20 cellular contexts compared by ENCODE assay signal in the genomic region with DNA sequence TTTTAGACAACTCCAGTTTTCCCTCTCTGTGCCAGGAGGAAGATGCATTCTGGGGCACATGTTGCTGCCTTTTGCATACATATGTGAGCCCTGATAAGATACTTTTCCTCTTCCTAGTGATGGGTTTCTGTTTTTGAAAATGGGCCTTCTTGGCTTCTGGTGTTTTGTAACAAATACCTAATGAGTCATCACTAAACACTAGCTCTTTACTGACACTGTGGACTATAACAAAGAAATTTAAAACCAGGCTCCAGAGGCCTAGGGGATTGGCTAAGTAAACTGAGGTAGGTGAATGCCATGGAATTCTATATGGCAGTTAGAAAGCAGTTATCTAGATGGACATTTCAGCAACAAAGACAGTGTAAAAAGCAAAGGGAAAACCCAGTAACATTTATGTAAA.
A peak's percentile ranks its signal among the peaks of the same experiment; 100 is the strongest.
DNase-seq lines count a peak whose midpoint lies in the region; ATAC-seq, FAIRE-seq and TF ChIP-seq lines count a peak whose summit lies in the region.
"Had no signal": no experiment of that assay in that cellular context is flagged by ENCODE, and none has a peak within 500 bp of the region (broad histone marks: within the 10 kb centered on the region; RNA-seq: fewer than 3 reads in every experiment).

No MANE protein-coding gene starts in this region.

- H3K27ac ChIP-seq in fibroblast of lung (ENCODE audit: insufficient read depth, low read length) (no peak overlapping the region), Karpas-422 (ENCODE audit: low read length) (no peak overlapping the region)
- H3K27ac ChIP-seq: C4-2B had no signal

- no peaks in the 10 kb centered on the region for H3K9me3 ChIP-seq in fibroblast of lung (ENCODE audit: control insufficient read depth, insufficient read depth, low read depth, low read length)
- no peaks in the 10 kb centered on the region for H3K9me3 ChIP-seq in Karpas-422 (ENCODE audit: low read length)
- H3K9me3 ChIP-seq: tibial nerve had no signal

- FAIRE-seq in HTR-8/SVneo (lab: Jason Lieb, UNC), result no peak
- FAIRE-seq: GM12891 had no signal

- H3K4me3 ChIP-seq in fibroblast of lung (replicated peaks in 1 of 4; ENCODE audit: control extremely low read depth in 1 of 4, insufficient read depth in 1 of 4, low read depth in 3 of 4, low read length in 4 of 4) (no peak overlapping the region), Karpas-422 (ENCODE audit: low read length) (no peak overlapping the region)
- H3K4me3 ChIP-seq: tibial nerve had no signal

- H4K20me1 ChIP-seq in fibroblast of lung (ENCODE audit: control insufficient read depth, extremely low read depth, insufficient read depth, low read length) (no peaks in the 10 kb centered on the region), Karpas-422 (ENCODE audit: insufficient read depth, low read depth, low read length) (no peaks in the 10 kb centered on the region)

- H3K36me3 ChIP-seq in fibroblast of lung (ENCODE audit: control insufficient read depth, insufficient read depth, low read length), result no peaks in the 10 kb centered on the region
- H3K36me3 ChIP-seq in Karpas-422 (ENCODE audit: insufficient read depth, low read length), result no peaks in the 10 kb centered on the region
- H3K36me3 ChIP-seq: tibial nerve had no signal

- no peaks in the 10 kb centered on the region for H3K9me2 ChIP-seq in Karpas-422 (replicated peaks; ENCODE audit: insufficient read depth, low read length)

- H3K9me3 Mint-ChIP-seq in stimulated activated naive CD8-positive, alpha-beta T cell treated with anti-CD3 and anti-CD28 coated beads, Interleukin-15, amount 100 ng/mL, for 72 hours, result no peaks in the 10 kb centered on the region
- H3K9me3 Mint-ChIP-seq: activated naive CD4-positive, alpha-beta T cell treated with anti-CD3 and anti-CD28 coated beads for 36 hours had no signal

- ATAC-seq in SK-N-SH treated with all-trans-retinoic acid at 6 μM for 48 hours (peak; percentile 76), HG02610 (IDR thresholded peaks at IDR 0.05; ENCODE audit: unreplicated experiment) (no peak)
- ATAC-seq in stimulated activated naive CD8-positive, alpha-beta T cell treated with anti-CD3 and anti-CD28 coated beads, Interleukin-15, amount 100 ng/mL, for 72 hours, result no peak

- H3K4me2 ChIP-seq in fibroblast of lung (ENCODE audit: extremely low read depth, insufficient read depth, low read length) (no peak overlapping the region), Karpas-422 (ENCODE audit: low read depth, low read length, poor library complexity, severe bottlenecking) (no peak overlapping the region)

- DNase-seq in GM04503 (ENCODE audit: low read depth), result peak; percentile 26
- DNase-seq in fibroblast of lung (ENCODE audit: low read depth in 2 of 2), result peak; percentile 57 to 59
- peak; percentile 13 for DNase-seq in stromal cell of bone marrow (ENCODE audit: low read depth)
- DNase-seq in HTR-8/SVneo (ENCODE audit: insufficient read length, low spot score), result no peak
- no peak for DNase-seq in Karpas-422
- DNase-seq in stimulated activated naive CD8-positive, alpha-beta T cell treated with anti-CD3 and anti-CD28 coated beads, Interleukin-15, amount 100 ng/mL, for 72 hours, result no peak
- DNase-seq: activated CD8-positive, alpha-beta memory T cell treated with anti-CD3 and anti-CD28 coated beads, Interleukin-2, amount 50 U/mL, for 4 hours; activated naive CD4-positive, alpha-beta T cell treated with anti-CD3 and anti-CD28 coated beads for 36 hours; DND-41; KG1; NCI-H1417 treated with DMSO at 0.1 percent for 48 hours; NCI-H446; OCI-M1; posterior cingulate gyrus; T-helper 1 cell had no signal

- H3K4me1 Mint-ChIP-seq in stimulated activated naive CD8-positive, alpha-beta T cell treated with anti-CD3 and anti-CD28 coated beads, Interleukin-15, amount 100 ng/mL, for 72 hours, result no peaks in the 10 kb centered on the region

- H3K27me3 Mint-ChIP-seq in stimulated activated naive CD8-positive, alpha-beta T cell treated with anti-CD3 and anti-CD28 coated beads, Interleukin-15, amount 100 ng/mL, for 72 hours, result peaks cover 27% of the 10 kb centered on the region

- H3K4me3 Mint-ChIP-seq in stimulated activated naive CD8-positive, alpha-beta T cell treated with anti-CD3 and anti-CD28 coated beads, Interleukin-15, amount 100 ng/mL, for 72 hours, result no peak overlapping the region
- H3K4me3 Mint-ChIP-seq: activated naive CD4-positive, alpha-beta T cell treated with anti-CD3 and anti-CD28 coated beads for 36 hours had no signal

- no peak overlapping the region for H2AFZ ChIP-seq in fibroblast of lung (ENCODE audit: low read length)
- no peak overlapping the region for H2AFZ ChIP-seq in Karpas-422 (ENCODE audit: low read length)

- no peaks in the 10 kb centered on the region for H3K27me3 ChIP-seq in fibroblast of lung (ENCODE audit: control insufficient read depth, insufficient read depth, low read length)
- H3K27me3 ChIP-seq in Karpas-422 (ENCODE audit: low read length), result no peaks in the 10 kb centered on the region
- H3K27me3 ChIP-seq: tibial nerve had no signal

- H3K4me1 ChIP-seq in fibroblast of lung (ENCODE audit: control insufficient read depth, extremely low read depth, insufficient read depth, low read length) (peaks cover 3% of the 10 kb centered on the region), Karpas-422 (ENCODE audit: low read length) (no peaks in the 10 kb centered on the region)

- TF ChIP-seq CTCF in fibroblast of lung (conservative IDR thresholded peaks at IDR 0.05 in 1 of 2, IDR thresholded peaks at IDR 0.05 in 1 of 2; ENCODE audit: low read depth in 1 of 2, low read length in 2 of 2), result no peak

- H3K79me2 ChIP-seq in fibroblast of lung (ENCODE audit: control insufficient read depth, insufficient read depth, low read length) (no peaks in the 10 kb centered on the region), Karpas-422 (ENCODE audit: low read length) (no peaks in the 10 kb centered on the region)

- H3K9ac ChIP-seq in fibroblast of lung (ENCODE audit: insufficient read depth, low read length) (no peak overlapping the region), Karpas-422 (ENCODE audit: low read length) (no peak overlapping the region)

- H3K27ac Mint-ChIP-seq in stimulated activated naive CD8-positive, alpha-beta T cell treated with anti-CD3 and anti-CD28 coated beads, Interleukin-15, amount 100 ng/mL, for 72 hours, result no peak overlapping the region
- H3K27ac Mint-ChIP-seq: activated naive CD4-positive, alpha-beta T cell treated with anti-CD3 and anti-CD28 coated beads for 36 hours had no signal

TF ChIP-seq in SK-N-SH treated with all-trans-retinoic acid at 6 μM for 48 hours, 23 proteins besides CTCF, POLR2A, EP300 and RAD21 (continues in another document):
- TF ChIP-seq ESRRG (CRISPR knock-in tag; IDR thresholded peaks at IDR 0.05) (no peak), ZNF8 (CRISPR knock-in tag; IDR thresholded peaks at IDR 0.05) (no peak), ZNF565 (CRISPR knock-in tag; conservative IDR thresholded peaks at IDR 0.05; ENCODE audit: low read depth) (no peak), RARB (CRISPR knock-in tag; IDR thresholded peaks at IDR 0.05) (no peak), OSR1 (CRISPR knock-in tag; IDR thresholded peaks at IDR 0.05) (no peak), ISL1 (CRISPR knock-in tag; IDR thresholded peaks at IDR 0.05) (peak; percentile 34; the same call in 1 of the 2 replicates), TOX (CRISPR knock-in tag; IDR thresholded peaks at IDR 0.05; ENCODE audit: borderline replicate concordance) (no peak), GLIS3 (CRISPR knock-in tag; IDR thresholded peaks at IDR 0.05) (no peak), ARNTL (CRISPR knock-in tag; IDR thresholded peaks at IDR 0.05; ENCODE audit: borderline replicate concordance, low read depth) (no peak), SNAI2 (CRISPR knock-in tag; IDR thresholded peaks at IDR 0.05) (no peak)
- TF ChIP-seq, protein P1, sequence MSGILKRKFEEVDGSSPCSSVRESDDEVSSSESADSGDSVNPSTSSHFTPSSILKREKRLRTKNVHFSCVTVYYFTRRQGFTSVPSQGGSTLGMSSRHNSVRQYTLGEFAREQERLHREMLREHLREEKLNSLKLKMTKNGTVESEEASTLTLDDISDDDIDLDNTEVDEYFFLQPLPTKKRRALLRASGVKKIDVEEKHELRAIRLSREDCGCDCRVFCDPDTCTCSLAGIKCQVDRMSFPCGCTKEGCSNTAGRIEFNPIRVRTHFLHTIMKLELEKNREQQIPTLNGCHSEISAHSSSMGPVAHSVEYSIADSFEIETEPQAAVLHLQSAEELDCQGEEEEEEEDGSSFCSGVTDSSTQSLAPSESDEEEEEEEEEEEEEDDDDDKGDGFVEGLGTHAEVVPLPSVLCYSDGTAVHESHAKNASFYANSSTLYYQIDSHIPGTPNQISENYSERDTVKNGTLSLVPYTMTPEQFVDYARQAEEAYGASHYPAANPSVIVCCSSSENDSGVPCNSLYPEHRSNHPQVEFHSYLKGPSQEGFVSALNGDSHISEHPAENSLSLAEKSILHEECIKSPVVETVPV (CRISPR knock-in tag; IDR thresholded peaks at IDR 0.05), result no peak
- TF ChIP-seq, protein P2, sequence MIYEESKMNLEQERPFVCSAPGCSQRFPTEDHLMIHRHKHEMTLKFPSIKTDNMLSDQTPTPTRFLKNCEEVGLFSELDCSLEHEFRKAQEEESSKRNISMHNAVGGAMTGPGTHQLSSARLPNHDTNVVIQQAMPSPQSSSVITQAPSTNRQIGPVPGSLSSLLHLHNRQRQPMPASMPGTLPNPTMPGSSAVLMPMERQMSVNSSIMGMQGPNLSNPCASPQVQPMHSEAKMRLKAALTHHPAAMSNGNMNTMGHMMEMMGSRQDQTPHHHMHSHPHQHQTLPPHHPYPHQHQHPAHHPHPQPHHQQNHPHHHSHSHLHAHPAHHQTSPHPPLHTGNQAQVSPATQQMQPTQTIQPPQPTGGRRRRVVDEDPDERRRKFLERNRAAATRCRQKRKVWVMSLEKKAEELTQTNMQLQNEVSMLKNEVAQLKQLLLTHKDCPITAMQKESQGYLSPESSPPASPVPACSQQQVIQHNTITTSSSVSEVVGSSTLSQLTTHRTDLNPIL (CRISPR knock-in tag; IDR thresholded peaks at IDR 0.05; ENCODE audit: low read depth), result no peak

Comparison
In these comparisons a context has a peak if more than half of its experiments do, and no peak if none do; other contexts are left out.
1. DNase-seq: peak in GM04503 (single experiment), fibroblast of lung (2 of 2) and stromal cell of bone marrow (single experiment); none in HTR-8/SVneo (single experiment), Karpas-422 (single experiment) and stimulated activated naive CD8-positive, alpha-beta T cell treated with anti-CD3 and anti-CD28 coated beads, Interleukin-15, amount 100 ng/mL, for 72 hours (0 of 2).